ENCODE assay signal across 8 cellular contexts in the genomic region with DNA sequence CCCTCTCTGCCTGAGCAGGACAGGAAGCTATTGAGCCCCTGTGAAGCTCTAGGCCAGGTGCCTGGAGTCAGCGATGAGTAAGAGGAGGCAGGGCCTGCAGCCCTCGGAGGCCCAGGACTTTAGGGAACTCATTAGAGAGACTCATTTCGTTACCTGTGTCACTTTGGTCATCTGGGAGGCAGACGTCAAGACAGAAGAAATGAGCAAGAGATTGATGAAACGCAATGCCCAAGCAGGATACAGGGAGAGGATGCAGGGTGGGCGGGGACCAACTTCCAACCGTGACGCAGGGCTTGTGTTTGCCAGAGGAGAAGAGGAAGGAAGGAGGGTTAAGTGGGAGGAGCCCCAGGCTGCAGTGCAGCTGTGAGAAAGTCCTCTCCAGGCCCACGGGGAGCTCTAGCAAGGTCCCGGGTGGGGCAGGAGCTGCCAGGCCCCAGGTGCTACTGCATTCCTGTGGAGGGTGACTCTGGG.
DNase-seq lines count a peak whose midpoint lies in the region; ATAC-seq, FAIRE-seq and TF ChIP-seq lines count a peak whose summit lies in the region.

No MANE protein-coding gene starts in this region.

- ATAC-seq in HG02678 (IDR thresholded peaks at IDR 0.05; ENCODE audit: unreplicated experiment) (peak; percentile 54), SK-N-SH treated with all-trans-retinoic acid at 6 μM for 48 hours (0 out of 3 replicates have a peak, but pooled peaks have one; percentile 13), HG03135 (IDR thresholded peaks at IDR 0.05; ENCODE audit: unreplicated experiment) (no peak)

- TF ChIP-seq CTCF in D721Med (IDR thresholded peaks at IDR 0.05; ENCODE audit: insufficient read depth, missing control alignments): no peak
- TF ChIP-seq CTCF in astrocyte of the spinal cord (IDR thresholded peaks at IDR 0.05; ENCODE audit: low read depth, low read length): no peak

- DNase-seq in D721Med (ENCODE audit: insufficient read length, low spot score) (peak; percentile 15), astrocyte of the spinal cord (ENCODE audit: low read depth, low spot score) (peak; percentile 50), kidney tubule cell (ENCODE audit: low spot score) (peak; percentile 78), HuH-7.5 (ENCODE audit: low spot score) (no peak)

- H3K4me1 Mint-ChIP-seq in stimulated activated naive CD8-positive, alpha-beta T cell treated with anti-CD3 and anti-CD28 coated beads, Interleukin-15, Interleukin-2, amounts not matched to agents 100 ng/mL and 50 ng/mL, for 24 hours (ENCODE audit: low read depth): peaks cover 25% of the 10 kb centered on the region

- peak overlapping the region; percentile 75 for H3K27ac Mint-ChIP-seq in stimulated activated naive CD8-positive, alpha-beta T cell treated with anti-CD3 and anti-CD28 coated beads, Interleukin-15, Interleukin-2, amounts not matched to agents 100 ng/mL and 50 ng/mL, for 24 hours

- in situ Hi-C loops in astrocyte of the spinal cord (cut with HindIII; ENCODE audit: low sequenced_read_pairs): no loop called here

- no peaks in the 10 kb centered on the region for H3K27me3 Mint-ChIP-seq in stimulated activated naive CD8-positive, alpha-beta T cell treated with anti-CD3 and anti-CD28 coated beads, Interleukin-15, Interleukin-2, amounts not matched to agents 100 ng/mL and 50 ng/mL, for 24 hours

- FAIRE-seq in D721Med (lab: Jason Lieb, UNC): no peak

- peak overlapping the region; percentile 27 for H3K4me3 Mint-ChIP-seq in stimulated activated naive CD8-positive, alpha-beta T cell treated with anti-CD3 and anti-CD28 coated beads, Interleukin-15, Interleukin-2, amounts not matched to agents 100 ng/mL and 50 ng/mL, for 24 hours

- no peak overlapping the region for H3K4me3 ChIP-seq in astrocyte of the spinal cord (ENCODE audit: low read depth, low read length)

- no peaks in the 10 kb centered on the region for H3K36me3 Mint-ChIP-seq in stimulated activated naive CD8-positive, alpha-beta T cell treated with anti-CD3 and anti-CD28 coated beads, Interleukin-15, Interleukin-2, amounts not matched to agents 100 ng/mL and 50 ng/mL, for 24 hours (ENCODE audit: low read depth)

- no peaks in the 10 kb centered on the region for H3K9me3 Mint-ChIP-seq in stimulated activated naive CD8-positive, alpha-beta T cell treated with anti-CD3 and anti-CD28 coated beads, Interleukin-15, Interleukin-2, amounts not matched to agents 100 ng/mL and 50 ng/mL, for 24 hours

TF ChIP-seq in SK-N-SH treated with all-trans-retinoic acid at 6 μM for 48 hours, 23 proteins besides CTCF, POLR2A, EP300 and RAD21:
- TF ChIP-seq TOX (CRISPR knock-in tag; IDR thresholded peaks at IDR 0.05; ENCODE audit: borderline replicate concordance) (no peak), ZC3H10 (CRISPR knock-in tag; IDR thresholded peaks at IDR 0.05) (no peak), ESRRG (CRISPR knock-in tag; IDR thresholded peaks at IDR 0.05) (no peak), ZNF565 (CRISPR knock-in tag; conservative IDR thresholded peaks at IDR 0.05; ENCODE audit: low read depth) (no peak), SNAI2 (CRISPR knock-in tag; IDR thresholded peaks at IDR 0.05) (no peak), ZNF70 (CRISPR knock-in tag; IDR thresholded peaks at IDR 0.05) (no peak), CREB5 (CRISPR knock-in tag; IDR thresholded peaks at IDR 0.05; ENCODE audit: low read depth) (no peak), BACH2 (CRISPR knock-in tag; IDR thresholded peaks at IDR 0.05; ENCODE audit: borderline replicate concordance) (no peak), PPARA (CRISPR knock-in tag; IDR thresholded peaks at IDR 0.05; ENCODE audit: borderline replicate concordance) (no peak), TCF4 (CRISPR knock-in tag; IDR thresholded peaks at IDR 0.05; ENCODE audit: borderline replicate concordance) (no peak), ISL1 (CRISPR knock-in tag; IDR thresholded peaks at IDR 0.05) (no peak), ZFP30 (CRISPR knock-in tag; IDR thresholded peaks at IDR 0.05) (no peak), ZNF8 (CRISPR knock-in tag; IDR thresholded peaks at IDR 0.05) (no peak), POU6F1 (CRISPR knock-in tag; IDR thresholded peaks at IDR 0.05; ENCODE audit: borderline replicate concordance, low read depth) (no peak), ARNTL (CRISPR knock-in tag; IDR thresholded peaks at IDR 0.05; ENCODE audit: borderline replicate concordance, low read depth) (no peak)
- TF ChIP-seq, protein P1, sequence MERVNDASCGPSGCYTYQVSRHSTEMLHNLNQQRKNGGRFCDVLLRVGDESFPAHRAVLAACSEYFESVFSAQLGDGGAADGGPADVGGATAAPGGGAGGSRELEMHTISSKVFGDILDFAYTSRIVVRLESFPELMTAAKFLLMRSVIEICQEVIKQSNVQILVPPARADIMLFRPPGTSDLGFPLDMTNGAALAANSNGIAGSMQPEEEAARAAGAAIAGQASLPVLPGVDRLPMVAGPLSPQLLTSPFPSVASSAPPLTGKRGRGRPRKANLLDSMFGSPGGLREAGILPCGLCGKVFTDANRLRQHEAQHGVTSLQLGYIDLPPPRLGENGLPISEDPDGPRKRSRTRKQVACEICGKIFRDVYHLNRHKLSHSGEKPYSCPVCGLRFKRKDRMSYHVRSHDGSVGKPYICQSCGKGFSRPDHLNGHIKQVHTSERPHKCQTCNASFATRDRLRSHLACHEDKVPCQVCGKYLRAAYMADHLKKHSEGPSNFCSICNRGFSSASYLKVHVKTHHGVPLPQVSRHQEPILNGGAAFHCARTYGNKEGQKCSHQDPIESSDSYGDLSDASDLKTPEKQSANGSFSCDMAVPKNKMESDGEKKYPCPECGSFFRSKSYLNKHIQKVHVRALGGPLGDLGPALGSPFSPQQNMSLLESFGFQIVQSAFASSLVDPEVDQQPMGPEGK (CRISPR knock-in tag; IDR thresholded peaks at IDR 0.05; ENCODE audit: borderline replicate concordance): no peak
- TF ChIP-seq, protein P2, sequence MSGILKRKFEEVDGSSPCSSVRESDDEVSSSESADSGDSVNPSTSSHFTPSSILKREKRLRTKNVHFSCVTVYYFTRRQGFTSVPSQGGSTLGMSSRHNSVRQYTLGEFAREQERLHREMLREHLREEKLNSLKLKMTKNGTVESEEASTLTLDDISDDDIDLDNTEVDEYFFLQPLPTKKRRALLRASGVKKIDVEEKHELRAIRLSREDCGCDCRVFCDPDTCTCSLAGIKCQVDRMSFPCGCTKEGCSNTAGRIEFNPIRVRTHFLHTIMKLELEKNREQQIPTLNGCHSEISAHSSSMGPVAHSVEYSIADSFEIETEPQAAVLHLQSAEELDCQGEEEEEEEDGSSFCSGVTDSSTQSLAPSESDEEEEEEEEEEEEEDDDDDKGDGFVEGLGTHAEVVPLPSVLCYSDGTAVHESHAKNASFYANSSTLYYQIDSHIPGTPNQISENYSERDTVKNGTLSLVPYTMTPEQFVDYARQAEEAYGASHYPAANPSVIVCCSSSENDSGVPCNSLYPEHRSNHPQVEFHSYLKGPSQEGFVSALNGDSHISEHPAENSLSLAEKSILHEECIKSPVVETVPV (CRISPR knock-in tag; IDR thresholded peaks at IDR 0.05): no peak
